10 cellular contexts compared by ENCODE assay signal in genomic region chr22:24060375-24060788, GRCh38. TPM values are rescaled to one million over a fixed set of nuclear protein-coding genes. Genes with fewer than 3 reads are reported as not detected.
DNase-seq lines count a peak whose midpoint lies in the region; ATAC-seq and TF ChIP-seq lines count a peak whose summit lies in the region.
"Had no signal": no experiment of that assay in that cellular context is flagged by ENCODE, and none has a peak within 500 bp of the region (broad histone marks: within the 10 kb centered on the region; RNA-seq: fewer than 3 reads in every experiment).

No MANE protein-coding gene starts in this region.

- no peaks in the 10 kb centered on the region; the same call in none of the 2 replicates for H3K36me3 ChIP-seq in Panc1 (ENCODE audit: control insufficient read depth, insufficient read depth, low read length)
- peaks cover 8 to 86% of the 10 kb centered on the region in 2 donors for H3K36me3 ChIP-seq in psoas muscle (ENCODE audit: insufficient read depth in 1 of 2, low read depth in 1 of 2)

- ATAC-seq in Panc1: peak; percentile 86
- peak in 3 of 4 donors; percentile 46 to 64 (median 50) for ATAC-seq in psoas muscle
- no peak for ATAC-seq in HG03520 (IDR thresholded peaks at IDR 0.05; ENCODE audit: unreplicated experiment)
- no peak for ATAC-seq in GM21529 (IDR thresholded peaks at IDR 0.05; ENCODE audit: unreplicated experiment)

- CTCF ChIA-PET in Panc1 (lab: Charles Lee): no interaction called here
- CTCF ChIA-PET in RWPE1 (lab: Yijun Ruan, JAX): no interaction called here

- H3K27me3 ChIP-seq in Panc1 (ENCODE audit: control insufficient read depth, insufficient read depth, low read length) (no peaks in the 10 kb centered on the region), psoas muscle (ENCODE audit: insufficient read depth in 3 of 3, low read length in 2 of 3) (no peaks in the 10 kb centered on the region)

- H3K4me3 ChIP-seq in Panc1 (ENCODE audit: low read depth in 2 of 2, low read length in 2 of 2): no peak overlapping the region
- H3K4me3 ChIP-seq in psoas muscle: no peak overlapping the region

- H3K27ac ChIP-seq in Panc1 (ENCODE audit: low read length) (peak overlapping the region; percentile 39; the same call in 1 of the 2 replicates), psoas muscle (peak overlapping the region; percentile 27), RWPE1 (no peak overlapping the region)

- 57 to 68% (median 62%) methylated on average over 5 of the region's 5 CpGs for WGBS in psoas muscle, 3 donors

- no TSS peak for BruUV-seq in Panc1 (replicated peaks; lab: Mats Ljungman, UMichigan)

- DNase-seq in Daoy (ENCODE audit: low read depth) (peak; percentile 85), Panc1 (ENCODE audit: low read depth, low spot score) (no peak), fibroblast of gingiva (ENCODE audit: low read depth) (peak; percentile 89), psoas muscle (no peak), RWPE1 (ENCODE audit: low spot score) (no peak), RPMI8226 (no peak)

- H3K9me3 ChIP-seq in Panc1 (ENCODE audit: control insufficient read depth, insufficient read depth, low read depth, low read length) (no peaks in the 10 kb centered on the region), psoas muscle (no peaks in the 10 kb centered on the region)

- intact Hi-C loops in Panc1 (cut with micrococcal nuclease; ENCODE audit: unreplicated experiment): no loop called here
- intact Hi-C loops in psoas muscle (cut with DNase I): no loop called here

- no peak for TF ChIP-seq CTCF in Panc1 (IDR thresholded peaks at IDR 0.05)
- TF ChIP-seq CTCF in psoas muscle (IDR thresholded peaks at IDR 0.05): no peak
- no peak for TF ChIP-seq CTCF in RWPE1 (conservative IDR thresholded peaks at IDR 0.05; ENCODE audit: low read depth)

- POLR2A ChIA-PET in Panc1 (lab: Charles Lee): no interaction called here
- POLR2A ChIA-PET in RWPE1 (lab: Yijun Ruan, JAX; ENCODE audit: low non-redundant PET): no interaction called here

- in situ Hi-C loops in Panc1 (cut with HindIII; ENCODE audit: low pct_unique_long_range_greater_than_20kb, low sequenced_read_pairs): no loop called here

- H3K4me1 ChIP-seq in Panc1 (ENCODE audit: control insufficient read depth, insufficient read depth, low read length) (no peaks in the 10 kb centered on the region; the same call in 1 of the 2 replicates), psoas muscle (peaks cover 4% of the 10 kb centered on the region)

RNA-seq across cellular contexts. Expression of gene CABIN1, which starts 49.3 kb away (rescaled TPM):
- total RNA-seq in Daoy (2014; rRNA removed; shearing (Covaris generic)): 21.2 and 28.2 TPM in 2 replicates
- total RNA-seq in Panc1 (2021; ENCODE audit: unreplicated experiment) (46.1 TPM), psoas muscle (10 to 100 TPM; 14.9 to 23.8 (median 21.1) TPM)
- polyA plus RNA-seq in Panc1 (2012; ENCODE audit: insufficient read length): 42.9 TPM
- polyA plus RNA-seq in psoas muscle: 10 to 100 TPM; 10.5 to 14.1 (median 14.0) TPM

RNA-seq across cellular contexts. Expression of gene GSTT4, which starts 55.1 kb away (rescaled TPM):
- not detected in 2 replicates for total RNA-seq in Daoy (2014; rRNA removed; shearing (Covaris generic))
- not detected for total RNA-seq in Panc1 (2021; ENCODE audit: unreplicated experiment)
- not detected for polyA plus RNA-seq in Panc1 (2012; ENCODE audit: insufficient read length)
- not detected for total RNA-seq in psoas muscle
- not detected for polyA plus RNA-seq in psoas muscle
- total RNA-seq: lower leg skin, subcutaneous adipose tissue had no signal

Comparison
In these comparisons a context has a peak if more than half of its experiments do, and no peak if none do; other contexts are left out.
1. DNase-seq: peak in Daoy (single experiment) and fibroblast of gingiva (single experiment); none in Panc1 (single experiment), psoas muscle (0 of 2), RWPE1 (single experiment) and RPMI8226 (single experiment).
2. ATAC-seq: peak in Panc1 (single experiment) and psoas muscle (3 of 4); none in HG03520 (single experiment) and GM21529 (single experiment).